22 cellular contexts compared by ENCODE assay signal in the genomic region with DNA sequence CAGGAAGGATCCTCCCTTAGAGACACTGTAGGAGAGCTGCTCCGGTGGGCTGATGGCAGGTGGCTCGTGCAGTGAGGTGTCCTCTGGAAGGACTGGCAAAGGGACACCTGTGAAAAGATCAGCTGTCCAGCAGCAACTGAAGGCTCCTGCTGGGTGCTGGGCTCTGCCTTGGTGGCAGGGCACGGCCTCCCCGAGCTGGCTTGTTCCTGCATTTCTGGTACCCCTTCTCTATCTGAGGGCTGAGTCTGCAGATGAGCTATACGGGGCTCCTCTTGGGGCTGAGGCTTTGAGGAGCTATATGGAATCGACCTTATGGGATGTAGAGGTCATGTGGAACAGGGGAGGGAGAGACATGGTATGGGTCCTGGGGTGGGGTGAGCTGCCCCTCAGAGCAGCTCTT.
DNase-seq lines count a peak whose midpoint lies in the region; ATAC-seq and TF ChIP-seq lines count a peak whose summit lies in the region.
"Had no signal": no experiment of that assay in that cellular context is flagged by ENCODE, and none has a peak within 500 bp of the region (broad histone marks: within the 10 kb centered on the region; RNA-seq: fewer than 3 reads in every experiment).

No MANE protein-coding gene starts in this region.

- no peak overlapping the region for H2BK12ac ChIP-seq in neuronal stem cell (ENCODE audit: low read length)

- H2AK5ac ChIP-seq in neuronal stem cell (ENCODE audit: low read depth, low read length), result peak overlapping the region; percentile 21

- no peak overlapping the region for H3K4me3 ChIP-seq in endodermal cell (ENCODE audit: low read length)
- H3K4me3 ChIP-seq in neuronal stem cell (ENCODE audit: low read length in 2 of 2), result no peak overlapping the region
- H3K4me3 ChIP-seq: PC-9 had no signal

- H3K27me3 ChIP-seq in endodermal cell (ENCODE audit: control insufficient read depth, insufficient read depth, low read length, poor library complexity, severe bottlenecking) (no peaks in the 10 kb centered on the region), neuronal stem cell (ENCODE audit: control insufficient read depth in 3 of 3, insufficient read depth in 3 of 3, low read depth in 1 of 3, low read length in 3 of 3) (no peaks in the 10 kb centered on the region)

- H3K9ac ChIP-seq in endodermal cell (ENCODE audit: extremely low read depth, low read length, poor library complexity, severe bottlenecking), result no peak overlapping the region
- no peak overlapping the region for H3K9ac ChIP-seq in neuronal stem cell (ENCODE audit: low read depth, low read length, poor library complexity)

- TF ChIP-seq CTCF in natural killer cell (IDR thresholded peaks at IDR 0.05), result no peak
- no peak for TF ChIP-seq CTCF in endodermal cell (conservative IDR thresholded peaks at IDR 0.05)

- no peak overlapping the region for H2AFZ ChIP-seq in neuronal stem cell (ENCODE audit: low read length)
- H2AFZ ChIP-seq: PC-9 had no signal

- no peak overlapping the region for H2BK5ac ChIP-seq in neuronal stem cell (ENCODE audit: low read length)

- DNase-seq in natural killer cell, result peak; percentile 4
- no peak for DNase-seq in natural killer cell treated with Interleukin-12 subunit alpha and Interleukin-12 subunit beta and Interleukin-15 and Interleukin-18, amount 100 ng/mL, for 72 hours (ENCODE audit: low spot score)
- peak; percentile 25 for DNase-seq in endodermal cell
- DNase-seq in neuronal stem cell (ENCODE audit: low spot score), result no peak
- peak; percentile 26 for DNase-seq in ureter (ENCODE audit: low spot score)
- no peak for DNase-seq in glomerular visceral epithelial cell (ENCODE audit: extremely low spot score)
- no peak for DNase-seq in SK-N-DZ (ENCODE audit: low spot score)
- DNase-seq: ACHN; CD4-positive, CD25-positive, alpha-beta regulatory T cell; DMS79; HCEC 1CT; Kasumi-1; MM.1S; NCI-H1105; NCI-H1694; NCI-H2107; NCI-H2227 treated with DMSO at 0.1 percent for 48 hours; NCI-H524; PC-9 had no signal

- no peak overlapping the region for H3K18ac ChIP-seq in neuronal stem cell (ENCODE audit: low read length)

- no peaks in the 10 kb centered on the region for H3K36me3 ChIP-seq in endodermal cell (ENCODE audit: control insufficient read depth, insufficient read depth, low read length)
- peaks cover 0 to 4% of the 10 kb centered on the region in 2 donors for H3K36me3 ChIP-seq in neuronal stem cell (replicated peaks in 1 of 2; ENCODE audit: control insufficient read depth in 2 of 2, insufficient read depth in 2 of 2, low read length in 2 of 2)

- H3K27me3 Mint-ChIP-seq in natural killer cell (ENCODE audit: low read depth in 2 of 2), result no peaks in the 10 kb centered on the region
- no peaks in the 10 kb centered on the region for H3K27me3 Mint-ChIP-seq in natural killer cell treated with Interleukin-12 subunit alpha and Interleukin-12 subunit beta and Interleukin-15 and Interleukin-18, amount 100 ng/mL, for 72 hours
- H3K27me3 Mint-ChIP-seq in endodermal cell (ENCODE audit: insufficient read depth), result peaks cover 4% of the 10 kb centered on the region

- no peak for ATAC-seq in natural killer cell
- no peak for ATAC-seq in natural killer cell treated with Interleukin-12 subunit alpha and Interleukin-12 subunit beta and Interleukin-15 and Interleukin-18, amount 100 ng/mL, for 72 hours
- no peak for ATAC-seq in GM19395 (IDR thresholded peaks at IDR 0.05; ENCODE audit: unreplicated experiment)

- no peak overlapping the region for H3K23ac ChIP-seq in neuronal stem cell (ENCODE audit: low read depth, low read length, poor library complexity)

- H3K9me3 ChIP-seq in endodermal cell (ENCODE audit: control insufficient read depth, low read length) (no peaks in the 10 kb centered on the region), neuronal stem cell (replicated peaks in 1 of 2; ENCODE audit: control insufficient read depth in 2 of 2, insufficient read depth in 1 of 2, low read depth in 1 of 2, low read length in 2 of 2) (peaks cover 0 to 6% of the 10 kb centered on the region in 2 donors)

- H3K4me1 ChIP-seq in endodermal cell (ENCODE audit: control insufficient read depth, insufficient read depth, low read length) (no peaks in the 10 kb centered on the region), neuronal stem cell (ENCODE audit: control insufficient read depth in 2 of 2, insufficient read depth in 1 of 2, low read depth in 1 of 2, low read length in 2 of 2) (peaks cover 0 to 4% of the 10 kb centered on the region in 2 donors)

- no peak overlapping the region for H3K4ac ChIP-seq in neuronal stem cell (ENCODE audit: low read length)

- H3K36me3 Mint-ChIP-seq in natural killer cell (no peaks in the 10 kb centered on the region), endodermal cell (ENCODE audit: low read depth) (no peaks in the 10 kb centered on the region)
- H3K36me3 Mint-ChIP-seq in natural killer cell treated with Interleukin-12 subunit alpha and Interleukin-12 subunit beta and Interleukin-15 and Interleukin-18, amount 100 ng/mL, for 72 hours, result no peaks in the 10 kb centered on the region
- H3K36me3 Mint-ChIP-seq: CD4-positive, CD25-positive, alpha-beta regulatory T cell; IgD-negative memory B cell had no signal

- no peak overlapping the region for H3K4me2 ChIP-seq in neuronal stem cell (ENCODE audit: insufficient read depth, low read length, poor library complexity, severe bottlenecking)
- H3K4me2 ChIP-seq: PC-9 had no signal

- H4K8ac ChIP-seq in neuronal stem cell (ENCODE audit: low read depth, low read length), result no peak overlapping the region

- peak overlapping the region; percentile 10 for H2BK15ac ChIP-seq in neuronal stem cell (ENCODE audit: low read length)

- WGBS in endodermal cell (ENCODE audit: insufficient coverage in 1 of 2, insufficient read length in 1 of 2), 2 experiments, result 76 to 82% methylated on average over 5 to 6 of the region's 6 CpGs
- WGBS in neuronal stem cell (ENCODE audit: extremely low coverage in 2 of 2, insufficient read length in 2 of 2, insufficient replicate concordance in 1 of 2), 2 donors, result no CpG with 5 or more reads among the region's 6 CpGs

- H3K79me1 ChIP-seq in neuronal stem cell (ENCODE audit: low read depth, low read length), result peaks cover 3% of the 10 kb centered on the region

- H3K4me1 Mint-ChIP-seq in natural killer cell (peaks cover under 1 to 9% of the 10 kb centered on the region in 2 donors), endodermal cell (no peaks in the 10 kb centered on the region)
- peaks cover 6 to 8% of the 10 kb centered on the region in 2 donors for H3K4me1 Mint-ChIP-seq in natural killer cell treated with Interleukin-12 subunit alpha and Interleukin-12 subunit beta and Interleukin-15 and Interleukin-18, amount 100 ng/mL, for 72 hours (ENCODE audit: low read depth in 2 of 2)

- H3K27ac ChIP-seq in endodermal cell (ENCODE audit: low read depth, low read length) (no peak overlapping the region), neuronal stem cell (replicated peaks; ENCODE audit: low read length) (no peak overlapping the region)
- H3K27ac ChIP-seq: HL-60, PC-9 had no signal

- H4K91ac ChIP-seq in neuronal stem cell (ENCODE audit: low read depth, low read length, poor library complexity), result no peak overlapping the region

- no peak overlapping the region for H2BK120ac ChIP-seq in neuronal stem cell (ENCODE audit: low read depth, low read length)

- H3K9me3 Mint-ChIP-seq in natural killer cell, result peaks cover 5 to 6% of the 10 kb centered on the region in 2 donors
- peaks cover 5% of the 10 kb centered on the region for H3K9me3 Mint-ChIP-seq in natural killer cell treated with Interleukin-12 subunit alpha and Interleukin-12 subunit beta and Interleukin-15 and Interleukin-18, amount 100 ng/mL, for 72 hours
- no peaks in the 10 kb centered on the region for H3K9me3 Mint-ChIP-seq in endodermal cell
- H3K9me3 Mint-ChIP-seq: CD4-positive, CD25-positive, alpha-beta regulatory T cell; IgD-negative memory B cell had no signal

- H3K4me3 Mint-ChIP-seq in natural killer cell, result no peak overlapping the region
- no peak overlapping the region for H3K4me3 Mint-ChIP-seq in natural killer cell treated with Interleukin-12 subunit alpha and Interleukin-12 subunit beta and Interleukin-15 and Interleukin-18, amount 100 ng/mL, for 72 hours
- H3K4me3 Mint-ChIP-seq in endodermal cell, result no peak overlapping the region
- H3K4me3 Mint-ChIP-seq: CD4-positive, CD25-positive, alpha-beta regulatory T cell; IgD-negative memory B cell had no signal

- intact Hi-C loops in natural killer cell (cut with micrococcal nuclease), result no loop called here

- H3K27ac Mint-ChIP-seq in natural killer cell (no peak overlapping the region), endodermal cell (no peak overlapping the region)
- no peak overlapping the region for H3K27ac Mint-ChIP-seq in natural killer cell treated with Interleukin-12 subunit alpha and Interleukin-12 subunit beta and Interleukin-15 and Interleukin-18, amount 100 ng/mL, for 72 hours
- H3K27ac Mint-ChIP-seq: CD4-positive, CD25-positive, alpha-beta regulatory T cell had no signal

- H3K14ac ChIP-seq in neuronal stem cell (ENCODE audit: low read length), result peak overlapping the region; percentile 31

Comparison
In these comparisons a context has a peak if more than half of its experiments do, and no peak if none do; other contexts are left out.
1. DNase-seq: peak in natural killer cell (single experiment), endodermal cell (single experiment) and ureter (single experiment); none in natural killer cell treated with Interleukin-12 subunit alpha and Interleukin-12 subunit beta and Interleukin-15 and Interleukin-18, amount 100 ng/mL, for 72 hours (single experiment), neuronal stem cell (single experiment), glomerular visceral epithelial cell (single experiment) and SK-N-DZ (single experiment).